26 cellular contexts compared by ENCODE assay signal in genomic region chr1:2055911-2056575, GRCh38. TPM values are rescaled to one million over a fixed set of nuclear protein-coding genes. Genes with fewer than 3 reads are reported as not detected.
"Had no signal": no experiment of that assay in that cellular context is flagged by ENCODE, and none has a peak within 500 bp of the region (broad histone marks: within the 10 kb centered on the region; RNA-seq: fewer than 3 reads in every experiment).

No MANE protein-coding gene starts in this region.

- H3K4me3 ChIP-seq: cardiac muscle cell, hepatocyte, left lung, lung, vagina had no signal

- H3K36me3 Mint-ChIP-seq: activated CD8-positive, alpha-beta memory T cell treated with anti-CD3 and anti-CD28 coated beads, Interleukin-2, amount 10 ng/mL, durations not matched to agents 7 days and 5 days; activated naive CD4-positive, alpha-beta T cell treated with anti-CD3 and anti-CD28 coated beads, Interleukin-2, amount 10 ng/mL, durations not matched to agents 7 days and 5 days; naive B cell; type B pancreatic cell had no signal

- H3K4me3 Mint-ChIP-seq: activated CD4-positive, alpha-beta T cell treated with anti-CD3 and anti-CD28 coated beads, Interleukin-2, amount 10 ng/mL, durations not matched to agents 7 days and 5 days; activated CD8-positive, alpha-beta memory T cell treated with anti-CD3 and anti-CD28 coated beads, Interleukin-2, amount 10 ng/mL, durations not matched to agents 7 days and 5 days; activated CD8-positive, alpha-beta T cell treated with anti-CD3 and anti-CD28 coated beads for 36 hours; activated naive CD4-positive, alpha-beta T cell treated with anti-CD3 and anti-CD28 coated beads, Interleukin-2, amount 10 ng/mL, durations not matched to agents 7 days and 5 days; immature natural killer cell; naive B cell; stimulated activated effector memory CD8-positive, alpha-beta T cell treated with anti-CD3 and anti-CD28 coated beads, Interleukin-12 subunit alpha, Interleukin-12 subunit beta, amount 100 ng/mL, for 72 hours; type B pancreatic cell had no signal

- H3K9me3 Mint-ChIP-seq: activated CD4-positive, alpha-beta T cell treated with anti-CD3 and anti-CD28 coated beads, Interleukin-2, amount 10 ng/mL, durations not matched to agents 7 days and 5 days; activated CD8-positive, alpha-beta T cell treated with anti-CD3 and anti-CD28 coated beads for 36 hours; activated naive CD4-positive, alpha-beta T cell treated with anti-CD3 and anti-CD28 coated beads, Interleukin-2, amount 10 ng/mL, durations not matched to agents 7 days and 5 days; immature natural killer cell; naive B cell; stimulated activated effector memory CD8-positive, alpha-beta T cell treated with anti-CD3 and anti-CD28 coated beads, Interleukin-12 subunit alpha, Interleukin-12 subunit beta, amount 100 ng/mL, for 72 hours; type B pancreatic cell had no signal

- H3K27ac Mint-ChIP-seq: activated CD4-positive, alpha-beta T cell treated with anti-CD3 and anti-CD28 coated beads, Interleukin-2, amount 10 ng/mL, durations not matched to agents 7 days and 5 days; activated CD8-positive, alpha-beta memory T cell treated with anti-CD3 and anti-CD28 coated beads, Interleukin-2, amount 10 ng/mL, durations not matched to agents 7 days and 5 days; activated CD8-positive, alpha-beta T cell treated with anti-CD3 and anti-CD28 coated beads for 36 hours; activated naive CD4-positive, alpha-beta T cell treated with anti-CD3 and anti-CD28 coated beads, Interleukin-2, amount 10 ng/mL, durations not matched to agents 7 days and 5 days; immature natural killer cell; naive B cell; stimulated activated effector memory CD8-positive, alpha-beta T cell treated with anti-CD3 and anti-CD28 coated beads, Interleukin-12 subunit alpha, Interleukin-12 subunit beta, amount 100 ng/mL, for 72 hours; type B pancreatic cell had no signal

- H3K4me1 Mint-ChIP-seq: activated CD4-positive, alpha-beta T cell treated with anti-CD3 and anti-CD28 coated beads, Interleukin-2, amount 10 ng/mL, durations not matched to agents 7 days and 5 days; activated CD8-positive, alpha-beta memory T cell treated with anti-CD3 and anti-CD28 coated beads, Interleukin-2, amount 10 ng/mL, durations not matched to agents 7 days and 5 days had no signal

- H3K4me2 ChIP-seq: hepatocyte had no signal

- H3K27me3 ChIP-seq: cardiac muscle cell, hepatocyte, vagina had no signal

- H2AFZ ChIP-seq: hepatocyte had no signal

- DNase-seq: activated CD4-positive, alpha-beta T cell treated with anti-CD3 and anti-CD28 coated beads, Interleukin-2, amount 10 ng/mL, durations not matched to agents 7 days and 5 days; activated CD8-positive, alpha-beta memory T cell treated with anti-CD3 and anti-CD28 coated beads, Interleukin-2, amount 10 ng/mL, durations not matched to agents 7 days and 5 days; activated CD8-positive, alpha-beta T cell treated with anti-CD3 and anti-CD28 coated beads for 36 hours; activated effector memory CD4-positive, alpha-beta T cell treated with anti-CD3 and anti-CD28 coated beads, Interleukin-2, amount 50 U/mL, for 16 hours; activated naive CD4-positive, alpha-beta T cell treated with anti-CD3 and anti-CD28 coated beads, Interleukin-2, amount 10 ng/mL, durations not matched to agents 7 days and 5 days; activated T-cell treated with anti-CD3 and anti-CD28 coated beads for 4 hours; glutamatergic neuron; immature natural killer cell; kidney glomerular epithelial cell; naive B cell; occipital lobe; small intestine; stimulated activated CD4-positive, alpha-beta T cell treated with anti-CD3 and anti-CD28 coated beads, Interleukin-2, amount 100 ng/mL, for 24 hours; T1000 had no signal

- H3K36me3 ChIP-seq: vagina had no signal

- H3K27ac ChIP-seq: cardiac muscle cell, hepatocyte, left lung, vagina had no signal

- H3K9me3 ChIP-seq: left lung, vagina had no signal

- ATAC-seq: activated CD8-positive, alpha-beta memory T cell treated with anti-CD3 and anti-CD28 coated beads, Interleukin-2, amount 10 ng/mL, durations not matched to agents 7 days and 5 days; activated CD8-positive, alpha-beta T cell treated with anti-CD3 and anti-CD28 coated beads for 36 hours; esophagus mucosa; left lung; sciatic nerve; stimulated activated effector memory CD8-positive, alpha-beta T cell treated with anti-CD3 and anti-CD28 coated beads, Interleukin-12 subunit alpha, Interleukin-12 subunit beta, amount 100 ng/mL, for 72 hours had no signal

- H3K27me3 Mint-ChIP-seq: activated CD4-positive, alpha-beta T cell treated with anti-CD3 and anti-CD28 coated beads, Interleukin-2, amount 10 ng/mL, durations not matched to agents 7 days and 5 days; activated CD8-positive, alpha-beta T cell treated with anti-CD3 and anti-CD28 coated beads for 36 hours; naive B cell had no signal

RNA-seq across cellular contexts. Expression of gene GABRD, which starts 36.9 kb away (rescaled TPM):
- total RNA-seq: activated CD4-positive, alpha-beta T cell treated with anti-CD3 and anti-CD28 coated beads, Interleukin-2, amount 10 ng/mL, durations not matched to agents 7 days and 5 days; activated CD8-positive, alpha-beta memory T cell treated with anti-CD3 and anti-CD28 coated beads, Interleukin-2, amount 10 ng/mL, durations not matched to agents 7 days and 5 days; activated CD8-positive, alpha-beta T cell treated with anti-CD3 and anti-CD28 coated beads for 36 hours; cardiac muscle cell; chondrocyte; hepatocyte; mesenteric fat pad; sciatic nerve; vagina had no signal

RNA-seq across cellular contexts. Expression of gene CFAP74, which starts 52.5 kb away (rescaled TPM):
- total RNA-seq: activated CD4-positive, alpha-beta T cell treated with anti-CD3 and anti-CD28 coated beads, Interleukin-2, amount 10 ng/mL, durations not matched to agents 7 days and 5 days; activated CD8-positive, alpha-beta memory T cell treated with anti-CD3 and anti-CD28 coated beads, Interleukin-2, amount 10 ng/mL, durations not matched to agents 7 days and 5 days; chondrocyte; esophagus mucosa; hepatocyte; mesenteric fat pad; mucosa of gallbladder; vagina had no signal
